1 cellular context compared by ENCODE assay signal in genomic region chr6:154675602-154676088, GRCh38.
TF ChIP-seq lines count a peak whose summit lies in the region.

No MANE protein-coding gene starts in this region.

TF ChIP-seq in HepG2, 621 proteins besides CTCF, POLR2A, EP300 and RAD21 (continued from another document and continues in another):
- TF ChIP-seq IKZF5 (CRISPR knock-in tag; IDR thresholded peaks at IDR 0.05) = peak; percentile 66; the same call in 1 of the 2 replicates
- no peak for TF ChIP-seq KDM5B (CRISPR knock-in tag; IDR thresholded peaks at IDR 0.05; ENCODE audit: borderline replicate concordance)
- TF ChIP-seq MED1 (CRISPR knock-in tag; IDR thresholded peaks at IDR 0.05) = peak; percentile 64; the same call in 1 of the 2 replicates
- no peak for TF ChIP-seq CENPT (CRISPR knock-in tag; IDR thresholded peaks at IDR 0.05; ENCODE audit: low read depth)
- no peak for TF ChIP-seq BORCS8-MEF2B (CRISPR knock-in tag; IDR thresholded peaks at IDR 0.05)
- no peak for TF ChIP-seq NFE2 (CRISPR knock-in tag; IDR thresholded peaks at IDR 0.05)
- TF ChIP-seq ZNF607 (CRISPR knock-in tag; IDR thresholded peaks at IDR 0.05; ENCODE audit: borderline replicate concordance) = no peak
- TF ChIP-seq, protein P1, sequence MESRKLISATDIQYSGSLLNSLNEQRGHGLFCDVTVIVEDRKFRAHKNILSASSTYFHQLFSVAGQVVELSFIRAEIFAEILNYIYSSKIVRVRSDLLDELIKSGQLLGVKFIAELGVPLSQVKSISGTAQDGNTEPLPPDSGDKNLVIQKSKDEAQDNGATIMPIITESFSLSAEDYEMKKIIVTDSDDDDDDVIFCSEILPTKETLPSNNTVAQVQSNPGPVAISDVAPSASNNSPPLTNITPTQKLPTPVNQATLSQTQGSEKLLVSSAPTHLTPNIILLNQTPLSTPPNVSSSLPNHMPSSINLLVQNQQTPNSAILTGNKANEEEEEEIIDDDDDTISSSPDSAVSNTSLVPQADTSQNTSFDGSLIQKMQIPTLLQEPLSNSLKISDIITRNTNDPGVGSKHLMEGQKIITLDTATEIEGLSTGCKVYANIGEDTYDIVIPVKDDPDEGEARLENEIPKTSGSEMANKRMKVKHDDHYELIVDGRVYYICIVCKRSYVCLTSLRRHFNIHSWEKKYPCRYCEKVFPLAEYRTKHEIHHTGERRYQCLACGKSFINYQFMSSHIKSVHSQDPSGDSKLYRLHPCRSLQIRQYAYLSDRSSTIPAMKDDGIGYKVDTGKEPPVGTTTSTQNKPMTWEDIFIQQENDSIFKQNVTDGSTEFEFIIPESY (CRISPR knock-in tag; IDR thresholded peaks at IDR 0.05) = no peak
- TF ChIP-seq, protein P2, sequence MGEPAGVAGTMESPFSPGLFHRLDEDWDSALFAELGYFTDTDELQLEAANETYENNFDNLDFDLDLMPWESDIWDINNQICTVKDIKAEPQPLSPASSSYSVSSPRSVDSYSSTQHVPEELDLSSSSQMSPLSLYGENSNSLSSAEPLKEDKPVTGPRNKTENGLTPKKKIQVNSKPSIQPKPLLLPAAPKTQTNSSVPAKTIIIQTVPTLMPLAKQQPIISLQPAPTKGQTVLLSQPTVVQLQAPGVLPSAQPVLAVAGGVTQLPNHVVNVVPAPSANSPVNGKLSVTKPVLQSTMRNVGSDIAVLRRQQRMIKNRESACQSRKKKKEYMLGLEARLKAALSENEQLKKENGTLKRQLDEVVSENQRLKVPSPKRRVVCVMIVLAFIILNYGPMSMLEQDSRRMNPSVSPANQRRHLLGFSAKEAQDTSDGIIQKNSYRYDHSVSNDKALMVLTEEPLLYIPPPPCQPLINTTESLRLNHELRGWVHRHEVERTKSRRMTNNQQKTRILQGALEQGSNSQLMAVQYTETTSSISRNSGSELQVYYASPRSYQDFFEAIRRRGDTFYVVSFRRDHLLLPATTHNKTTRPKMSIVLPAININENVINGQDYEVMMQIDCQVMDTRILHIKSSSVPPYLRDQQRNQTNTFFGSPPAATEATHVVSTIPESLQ (CRISPR knock-in tag; conservative IDR thresholded peaks at IDR 0.05) = 0 out of 2 replicates have a peak, but pooled peaks have one; percentile 78
- TF ChIP-seq HNRNPUL1 (IDR thresholded peaks at IDR 0.05; ENCODE audit: low read depth, low read length) = no peak
- 0 out of 2 replicates have a peak, but pooled peaks have one; percentile 34 for TF ChIP-seq PHF8 (CRISPR knock-in tag; IDR thresholded peaks at IDR 0.05)
- no peak for TF ChIP-seq MLLT10 (CRISPR knock-in tag; IDR thresholded peaks at IDR 0.05)
- no peak for TF ChIP-seq USF2 (IDR thresholded peaks at IDR 0.05; ENCODE audit: low read depth, low read length)
- TF ChIP-seq USF2 (CRISPR knock-in tag; IDR thresholded peaks at IDR 0.05; ENCODE audit: borderline replicate concordance) = no peak
- TF ChIP-seq FOXK1 (CRISPR knock-in tag; IDR thresholded peaks at IDR 0.05; ENCODE audit: borderline replicate concordance, low read depth) = peak; percentile 41; the same call in 1 of the 2 replicates
- TF ChIP-seq ELF1 (CRISPR knock-in tag; IDR thresholded peaks at IDR 0.05) = no peak
- no peak for TF ChIP-seq NRL (CRISPR knock-in tag; IDR thresholded peaks at IDR 0.05; ENCODE audit: borderline replicate concordance)
- no peak for TF ChIP-seq ZNF619 (CRISPR knock-in tag; IDR thresholded peaks at IDR 0.05)
- no peak for TF ChIP-seq ZNF615 (CRISPR knock-in tag; IDR thresholded peaks at IDR 0.05; ENCODE audit: borderline replicate concordance)
- TF ChIP-seq CBFB (CRISPR knock-in tag; IDR thresholded peaks at IDR 0.05) = no peak
- no peak for TF ChIP-seq SKI (IDR thresholded peaks at IDR 0.05; ENCODE audit: partially characterized antibody)
- TF ChIP-seq CAMTA2 (CRISPR knock-in tag; IDR thresholded peaks at IDR 0.05; ENCODE audit: borderline replicate concordance) = no peak
- TF ChIP-seq ZKSCAN1 (IDR thresholded peaks at IDR 0.05; ENCODE audit: low read length) = peak; percentile 68
- no peak for TF ChIP-seq ESRRA (CRISPR knock-in tag; IDR thresholded peaks at IDR 0.05; ENCODE audit: low read depth)
- no peak for TF ChIP-seq ZNF253 (CRISPR knock-in tag; IDR thresholded peaks at IDR 0.05; ENCODE audit: borderline replicate concordance)
- TF ChIP-seq ZNF251 (CRISPR knock-in tag; IDR thresholded peaks at IDR 0.05) = no peak
- no peak for TF ChIP-seq RFX1 (IDR thresholded peaks at IDR 0.05)
- TF ChIP-seq ZC3H13 (CRISPR knock-in tag; IDR thresholded peaks at IDR 0.05) = no peak
- no peak for TF ChIP-seq ZNF790 (CRISPR knock-in tag; IDR thresholded peaks at IDR 0.05; ENCODE audit: borderline replicate concordance)
- TF ChIP-seq PHB2 (IDR thresholded peaks at IDR 0.05; ENCODE audit: partially characterized antibody) = no peak
- TF ChIP-seq MEIS2 (CRISPR knock-in tag; IDR thresholded peaks at IDR 0.05) = no peak; the same call in 1 of the 2 replicates
- no peak for TF ChIP-seq PLSCR1 (CRISPR knock-in tag; IDR thresholded peaks at IDR 0.05; ENCODE audit: borderline replicate concordance)
- TF ChIP-seq ZNF577 (CRISPR knock-in tag; IDR thresholded peaks at IDR 0.05; ENCODE audit: borderline replicate concordance, low read depth) = no peak
- TF ChIP-seq KMT2B (CRISPR knock-in tag; IDR thresholded peaks at IDR 0.05) = 0 out of 2 replicates have a peak, but pooled peaks have one; percentile 30
- no peak for TF ChIP-seq ZSCAN12 (CRISPR knock-in tag; IDR thresholded peaks at IDR 0.05)
- no peak for TF ChIP-seq ZNF572 (CRISPR knock-in tag; IDR thresholded peaks at IDR 0.05)
- no peak for TF ChIP-seq BRD4 (CRISPR knock-in tag; IDR thresholded peaks at IDR 0.05)
- TF ChIP-seq, protein P3, sequence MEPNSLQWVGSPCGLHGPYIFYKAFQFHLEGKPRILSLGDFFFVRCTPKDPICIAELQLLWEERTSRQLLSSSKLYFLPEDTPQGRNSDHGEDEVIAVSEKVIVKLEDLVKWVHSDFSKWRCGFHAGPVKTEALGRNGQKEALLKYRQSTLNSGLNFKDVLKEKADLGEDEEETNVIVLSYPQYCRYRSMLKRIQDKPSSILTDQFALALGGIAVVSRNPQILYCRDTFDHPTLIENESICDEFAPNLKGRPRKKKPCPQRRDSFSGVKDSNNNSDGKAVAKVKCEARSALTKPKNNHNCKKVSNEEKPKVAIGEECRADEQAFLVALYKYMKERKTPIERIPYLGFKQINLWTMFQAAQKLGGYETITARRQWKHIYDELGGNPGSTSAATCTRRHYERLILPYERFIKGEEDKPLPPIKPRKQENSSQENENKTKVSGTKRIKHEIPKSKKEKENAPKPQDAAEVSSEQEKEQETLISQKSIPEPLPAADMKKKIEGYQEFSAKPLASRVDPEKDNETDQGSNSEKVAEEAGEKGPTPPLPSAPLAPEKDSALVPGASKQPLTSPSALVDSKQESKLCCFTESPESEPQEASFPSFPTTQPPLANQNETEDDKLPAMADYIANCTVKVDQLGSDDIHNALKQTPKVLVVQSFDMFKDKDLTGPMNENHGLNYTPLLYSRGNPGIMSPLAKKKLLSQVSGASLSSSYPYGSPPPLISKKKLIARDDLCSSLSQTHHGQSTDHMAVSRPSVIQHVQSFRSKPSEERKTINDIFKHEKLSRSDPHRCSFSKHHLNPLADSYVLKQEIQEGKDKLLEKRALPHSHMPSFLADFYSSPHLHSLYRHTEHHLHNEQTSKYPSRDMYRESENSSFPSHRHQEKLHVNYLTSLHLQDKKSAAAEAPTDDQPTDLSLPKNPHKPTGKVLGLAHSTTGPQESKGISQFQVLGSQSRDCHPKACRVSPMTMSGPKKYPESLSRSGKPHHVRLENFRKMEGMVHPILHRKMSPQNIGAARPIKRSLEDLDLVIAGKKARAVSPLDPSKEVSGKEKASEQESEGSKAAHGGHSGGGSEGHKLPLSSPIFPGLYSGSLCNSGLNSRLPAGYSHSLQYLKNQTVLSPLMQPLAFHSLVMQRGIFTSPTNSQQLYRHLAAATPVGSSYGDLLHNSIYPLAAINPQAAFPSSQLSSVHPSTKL (CRISPR knock-in tag; IDR thresholded peaks at IDR 0.05) = peak; percentile 76
- no peak for TF ChIP-seq ZFP36L2 (CRISPR knock-in tag; IDR thresholded peaks at IDR 0.05)
- peak; percentile 77 for TF ChIP-seq FOXA3 (CRISPR knock-in tag; IDR thresholded peaks at IDR 0.05)
- TF ChIP-seq, protein P4, sequence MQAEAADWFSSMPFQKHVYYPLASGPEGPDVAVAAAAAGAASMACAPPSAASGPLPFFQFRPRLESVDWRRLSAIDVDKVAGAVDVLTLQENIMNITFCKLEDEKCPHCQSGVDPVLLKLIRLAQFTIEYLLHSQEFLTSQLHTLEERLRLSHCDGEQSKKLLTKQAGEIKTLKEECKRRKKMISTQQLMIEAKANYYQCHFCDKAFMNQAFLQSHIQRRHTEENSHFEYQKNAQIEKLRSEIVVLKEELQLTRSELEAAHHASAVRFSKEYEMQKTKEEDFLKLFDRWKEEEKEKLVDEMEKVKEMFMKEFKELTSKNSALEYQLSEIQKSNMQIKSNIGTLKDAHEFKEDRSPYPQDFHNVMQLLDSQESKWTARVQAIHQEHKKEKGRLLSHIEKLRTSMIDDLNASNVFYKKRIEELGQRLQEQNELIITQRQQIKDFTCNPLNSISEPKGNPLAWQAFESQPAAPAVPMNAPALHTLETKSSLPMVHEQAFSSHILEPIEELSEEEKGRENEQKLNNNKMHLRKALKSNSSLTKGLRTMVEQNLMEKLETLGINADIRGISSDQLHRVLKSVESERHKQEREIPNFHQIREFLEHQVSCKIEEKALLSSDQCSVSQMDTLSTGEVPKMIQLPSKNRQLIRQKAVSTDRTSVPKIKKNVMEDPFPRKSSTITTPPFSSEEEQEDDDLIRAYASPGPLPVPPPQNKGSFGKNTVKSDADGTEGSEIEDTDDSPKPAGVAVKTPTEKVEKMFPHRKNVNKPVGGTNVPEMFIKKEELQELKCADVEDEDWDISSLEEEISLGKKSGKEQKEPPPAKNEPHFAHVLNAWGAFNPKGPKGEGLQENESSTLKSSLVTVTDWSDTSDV (CRISPR knock-in tag; IDR thresholded peaks at IDR 0.05) = no peak
- TF ChIP-seq, protein P5, sequence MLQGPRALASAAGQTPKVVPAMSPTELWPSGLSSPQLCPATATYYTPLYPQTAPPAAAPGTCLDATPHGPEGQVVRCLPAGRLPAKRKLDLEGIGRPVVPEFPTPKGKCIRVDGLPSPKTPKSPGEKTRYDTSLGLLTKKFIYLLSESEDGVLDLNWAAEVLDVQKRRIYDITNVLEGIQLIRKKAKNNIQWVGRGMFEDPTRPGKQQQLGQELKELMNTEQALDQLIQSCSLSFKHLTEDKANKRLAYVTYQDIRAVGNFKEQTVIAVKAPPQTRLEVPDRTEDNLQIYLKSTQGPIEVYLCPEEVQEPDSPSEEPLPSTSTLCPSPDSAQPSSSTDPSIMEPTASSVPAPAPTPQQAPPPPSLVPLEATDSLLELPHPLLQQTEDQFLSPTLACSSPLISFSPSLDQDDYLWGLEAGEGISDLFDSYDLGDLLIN (CRISPR knock-in tag; IDR thresholded peaks at IDR 0.05; ENCODE audit: borderline replicate concordance) = no peak
- no peak for TF ChIP-seq NR2F6 (IDR thresholded peaks at IDR 0.05)
- TF ChIP-seq NR2F6 (CRISPR knock-in tag; IDR thresholded peaks at IDR 0.05) = peak; percentile 41; the same call in 1 of the 2 replicates
- peak; percentile 64; the same call in 1 of the 2 replicates for TF ChIP-seq SIX4 (CRISPR knock-in tag; IDR thresholded peaks at IDR 0.05)
- no peak for TF ChIP-seq ATF7 (IDR thresholded peaks at IDR 0.05)
- TF ChIP-seq ATF7 (CRISPR knock-in tag; IDR thresholded peaks at IDR 0.05) = no peak
- TF ChIP-seq ATF1 (CRISPR knock-in tag; IDR thresholded peaks at IDR 0.05) = no peak
- no peak for TF ChIP-seq ZNF674 (CRISPR knock-in tag; IDR thresholded peaks at IDR 0.05; ENCODE audit: low read depth)
- TF ChIP-seq RFXANK (CRISPR knock-in tag; IDR thresholded peaks at IDR 0.05) = peak; percentile 81; the same call in 1 of the 2 replicates
